Comparison of ENCODE assay signal across 36 cellular contexts in genomic region chr16:8564934-8565345, GRCh38. TPM values are rescaled to one million over a fixed set of nuclear protein-coding genes. Genes with fewer than 3 reads are reported as not detected.
"Had no signal": no experiment of that assay in that cellular context is flagged by ENCODE, and none has a peak within 500 bp of the region (broad histone marks: within the 10 kb centered on the region; RNA-seq: fewer than 3 reads in every experiment).

No MANE protein-coding gene starts in this region.

- FAIRE-seq: endothelial cell of umbilical vein, islet of Langerhans had no signal

- H3K36me3 ChIP-seq: esophagus muscularis mucosa, gastroesophageal sphincter, heart left ventricle, left lung, neural progenitor cell, prostate gland, right atrium auricular region, sigmoid colon, stomach, thyroid gland, vagina had no signal

- H3K4me2 ChIP-seq: hepatocyte, neural progenitor cell had no signal

- ATAC-seq: gastroesophageal sphincter; left cardiac atrium; left lung; naive thymus-derived CD4-positive, alpha-beta T cell had no signal

- H3K9me3 ChIP-seq: esophagus muscularis mucosa, gastroesophageal sphincter, heart left ventricle, left lung, mucosa of descending colon, prostate gland, right atrium auricular region, sigmoid colon, stomach, thyroid gland, vagina had no signal

- H3K27ac ChIP-seq: esophagus muscularis mucosa, foreskin keratinocyte, gastroesophageal sphincter, heart left ventricle, hepatocyte, left lung, neural progenitor cell, prostate gland, right atrium auricular region, sigmoid colon, stomach, thyroid gland, vagina had no signal

- DNase-seq: dermis blood vessel endothelial cell; effector memory CD4-positive, alpha-beta T cell; foreskin keratinocyte; heart left ventricle; left cardiac atrium; left lung; mesenchymal stem cell; mucosa of descending colon; naive thymus-derived CD4-positive, alpha-beta T cell; sigmoid colon; stimulated activated CD4-positive, alpha-beta T cell treated with anti-CD3 and anti-CD28 coated beads, Interleukin-2, amount 100 ng/mL, for 24 hours; stimulated activated CD4-positive, alpha-beta T cell treated with anti-CD3 and anti-CD28 coated beads, Interleukin-4, amount 100 ng/mL, for 24 hours; stimulated activated naive CD4-positive, alpha-beta T cell treated with Interleukin-2 at 50 U/mL for 16 hours; stomach; thyroid gland; trophoblast cell had no signal

- H3K4me3 ChIP-seq: esophagus muscularis mucosa, gastroesophageal sphincter, heart left ventricle, hepatocyte, left lung, mucosa of descending colon, neural progenitor cell, prostate gland, right atrium auricular region, sigmoid colon, stomach, thyroid gland, vagina had no signal

- H3K79me2 ChIP-seq: hepatocyte had no signal

- H3K9ac ChIP-seq: neural progenitor cell had no signal

- H3K27me3 ChIP-seq: foreskin keratinocyte, hepatocyte, thyroid gland, vagina had no signal

- H3K4me1 ChIP-seq: foreskin keratinocyte, left lung, neural progenitor cell, prostate gland, vagina had no signal

- H2AFZ ChIP-seq: hepatocyte, neural progenitor cell had no signal

RNA-seq across cellular contexts. Expression of gene TMEM114, which starts 25.4 kb away (rescaled TPM):
- total RNA-seq: dermis blood vessel endothelial cell; endothelial cell of umbilical vein; epithelial cell of proximal tubule; esophagus muscularis mucosa; fibroblast of lung; foreskin keratinocyte; gastroesophageal sphincter; heart left ventricle; hepatocyte; kidney epithelial cell; left cardiac atrium; left lung; lower leg skin; lung microvascular endothelial cell; mesothelial cell of epicardium; naive thymus-derived CD4-positive, alpha-beta T cell; osteocyte; prostate gland; right atrium auricular region; sigmoid colon; skeletal muscle tissue; stomach; subcutaneous adipose tissue; temporal lobe; thyroid gland; ureter; vagina had no signal
- polyA plus RNA-seq: endothelial cell of umbilical vein; fibroblast of lung; foreskin keratinocyte; heart left ventricle; hepatocyte; naive thymus-derived CD4-positive, alpha-beta T cell; sigmoid colon; stomach had no signal
